Comparison of ENCODE assay signal across 16 cellular contexts in the genomic region with DNA sequence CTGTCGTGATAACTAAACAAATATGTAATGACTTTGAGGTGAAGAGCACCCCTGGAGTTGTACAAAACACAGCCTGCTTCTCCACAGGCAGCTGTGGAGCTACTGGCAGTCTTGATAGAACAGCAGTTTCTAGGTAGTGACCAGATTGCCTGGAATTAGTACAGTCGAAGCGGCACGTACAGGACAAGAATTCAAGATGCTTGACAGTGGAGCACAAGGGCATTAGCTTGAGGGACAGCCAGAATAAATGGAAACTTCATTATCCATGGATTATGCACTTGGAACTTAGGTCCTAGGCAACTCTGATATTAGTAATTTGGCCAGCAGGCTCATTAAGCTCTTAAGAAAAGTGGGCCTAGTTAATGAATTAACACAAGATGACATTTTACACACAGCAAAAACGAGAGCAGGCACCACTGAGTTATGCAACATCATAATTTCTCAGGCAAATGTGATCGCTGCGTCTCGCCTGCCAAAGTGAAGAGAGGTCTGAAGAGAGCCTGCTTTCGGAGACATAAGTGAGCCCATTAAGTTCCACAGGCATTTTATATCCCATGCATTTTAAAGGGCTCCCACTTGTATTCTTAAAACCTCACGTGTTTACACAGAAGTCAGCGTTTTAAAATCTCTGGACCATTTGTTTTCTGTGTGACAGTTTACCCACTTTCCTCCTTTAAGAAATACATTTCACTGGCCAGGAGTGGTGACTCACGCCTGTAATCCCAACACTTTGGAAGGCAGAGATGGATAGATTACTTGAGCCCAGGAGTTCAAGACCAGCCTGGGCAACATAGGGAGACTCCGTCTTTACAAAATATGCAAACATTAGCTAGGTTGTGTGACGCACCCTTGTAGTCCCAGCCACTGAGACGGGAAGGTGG.
DNase-seq lines count a peak whose midpoint lies in the region; ATAC-seq and TF ChIP-seq lines count a peak whose summit lies in the region.
"Had no signal": no experiment of that assay in that cellular context is flagged by ENCODE, and none has a peak within 500 bp of the region (broad histone marks: within the 10 kb centered on the region; RNA-seq: fewer than 3 reads in every experiment).

No MANE protein-coding gene starts in this region.

- H3K23ac ChIP-seq in IMR-90 (ENCODE audit: low read depth, low read length) = no peak overlapping the region

- TF ChIP-seq POLR2A in IMR-90 (IDR thresholded peaks at IDR 0.05; ENCODE audit: low read depth, low read length) = no peak
- no peak for TF ChIP-seq POLR2A in gastroesophageal sphincter (IDR thresholded peaks at IDR 0.05)

- no peaks in the 10 kb centered on the region for H3K9me1 ChIP-seq in IMR-90 (ENCODE audit: insufficient read depth, low read length)

- TF ChIP-seq CTCF in IMR-90 (conservative IDR thresholded peaks at IDR 0.05; ENCODE audit: low read depth, low read length) = no peak
- TF ChIP-seq CTCF in gastroesophageal sphincter (IDR thresholded peaks at IDR 0.05) = no peak

- no peak overlapping the region for H2AK5ac ChIP-seq in IMR-90 (ENCODE audit: low read depth, low read length)

- H2AK9ac ChIP-seq in IMR-90 (replicated peaks; ENCODE audit: low read depth, low read length, poor library complexity) = no peak overlapping the region

- H4K91ac ChIP-seq in IMR-90 (ENCODE audit: insufficient read depth, low read depth, low read length) = no peak overlapping the region

- no peak overlapping the region for H4K8ac ChIP-seq in IMR-90 (ENCODE audit: low read depth in 2 of 2, low read length in 2 of 2)

- no peak overlapping the region for H2BK5ac ChIP-seq in IMR-90 (ENCODE audit: low read depth, low read length, poor library complexity, severe bottlenecking)

- no peak overlapping the region for H3K4ac ChIP-seq in IMR-90 (ENCODE audit: low read depth, low read length)

- H3K79me1 ChIP-seq in IMR-90 (ENCODE audit: low read depth in 1 of 2, low read length in 2 of 2) = no peaks in the 10 kb centered on the region

- TF ChIP-seq RAD21 in IMR-90 (IDR thresholded peaks at IDR 0.05; ENCODE audit: low read length) = no peak

- WGBS in IMR-90 (ENCODE audit: extremely low coverage in 2 of 2, insufficient read length in 1 of 2), 2 experiments = 68% methylated on average over 4 of the region's 15 CpGs; no CpG with 5 or more reads in 1 of the 2 experiments
- 24 to 36% methylated on average over 13 to 14 of the region's 15 CpGs for WGBS in gastroesophageal sphincter (ENCODE audit: low coverage in 1 of 2), 2 donors

- H3K9ac ChIP-seq in IMR-90 (ENCODE audit: low read depth, low read length) = no peak overlapping the region

- H3K27ac ChIP-seq in IMR-90 (ENCODE audit: insufficient read depth, low read length) = no peak overlapping the region
- H3K27ac ChIP-seq in gastroesophageal sphincter = peak overlapping the region in 2 of 4 donors; percentile 3 to 53
- H3K27ac ChIP-seq: vagina had no signal

- POLR2A ChIA-PET in IMR-90 (lab: Charles Lee; ENCODE audit: unreplicated experiment) = no interaction called here

- H2BK20ac ChIP-seq in IMR-90 (ENCODE audit: low read depth, low read length) = no peak overlapping the region

- CTCF ChIA-PET in IMR-90 (lab: Yijun Ruan, JAX) = no interaction called here

- no peak overlapping the region for H2BK120ac ChIP-seq in IMR-90 (ENCODE audit: low read depth, low read length)

- H3K4me3 ChIP-seq in IMR-90 (ENCODE audit: insufficient read depth, low read depth, low read length) (no peak overlapping the region), gastroesophageal sphincter (no peak overlapping the region)
- H3K4me3 ChIP-seq: vagina had no signal

- no peak overlapping the region for H3K14ac ChIP-seq in IMR-90 (replicated peaks; ENCODE audit: low read depth, low read length)

- no peak overlapping the region for H3K4me2 ChIP-seq in IMR-90 (ENCODE audit: low read depth, low read length)

- H3K18ac ChIP-seq in IMR-90 (ENCODE audit: low read depth, low read length) = no peak overlapping the region

- peak; percentile 48 for ATAC-seq in IMR-90 (ENCODE audit: low read depth)
- ATAC-seq in gastroesophageal sphincter = peak; percentile 60
- ATAC-seq in HG03196 (IDR thresholded peaks at IDR 0.05; ENCODE audit: unreplicated experiment) = no peak
- ATAC-seq: HepG2 had no signal

- H3K56ac ChIP-seq in IMR-90 (ENCODE audit: extremely low read depth, insufficient read depth, low read length) = no peak overlapping the region

- peaks cover 3% of the 10 kb centered on the region; the same call in 1 of the 2 replicates for H3K9me3 ChIP-seq in IMR-90 (ENCODE audit: control insufficient read depth, insufficient read depth, low read length)
- H3K9me3 ChIP-seq in gastroesophageal sphincter = peaks cover 0 to 12% (median 0%) of the 10 kb centered on the region in 3 donors

- in situ Hi-C loops in IMR-90 (cut with MboI; ENCODE audit: low sequenced_read_pairs) = no loop called here

- no TSS peak for BruUV-seq in IMR-90 (replicated peaks; lab: Mats Ljungman, UMichigan)

- no peak overlapping the region for H4K5ac ChIP-seq in IMR-90 (ENCODE audit: low read depth, low read length)

- intact Hi-C loops in IMR-90 (cut with micrococcal nuclease) = no loop called here

- no peak overlapping the region for H2BK15ac ChIP-seq in IMR-90 (ENCODE audit: low read depth, low read length)

- dilution Hi-C loops in IMR-90 (cut with HindIII; ENCODE audit: low sequenced_read_pairs, unreplicated experiment) = no loop called here

- H2AFZ ChIP-seq in IMR-90 (replicated peaks; ENCODE audit: low read length, poor library complexity) = no peak overlapping the region

- H4K20me1 ChIP-seq in IMR-90 (ENCODE audit: insufficient read depth, low read length) = no peaks in the 10 kb centered on the region

- H3K4me1 ChIP-seq in IMR-90 (ENCODE audit: control insufficient read depth, insufficient read depth, low read length) (no peaks in the 10 kb centered on the region), gastroesophageal sphincter (peaks cover 0 to 15% (median 0%) of the 10 kb centered on the region in 3 donors)

- H3K27me3 ChIP-seq in IMR-90 (ENCODE audit: control insufficient read depth, insufficient read depth, low read length) = no peaks in the 10 kb centered on the region
- H3K27me3 ChIP-seq in gastroesophageal sphincter = no peaks in the 10 kb centered on the region
- H3K27me3 ChIP-seq: vagina had no signal

- TF ChIP-seq EP300 in gastroesophageal sphincter (IDR thresholded peaks at IDR 0.05) = no peak

- H3K36me3 ChIP-seq in IMR-90 (ENCODE audit: control insufficient read depth, insufficient read depth, low read length) (no peaks in the 10 kb centered on the region), gastroesophageal sphincter (no peaks in the 10 kb centered on the region)
- H3K36me3 ChIP-seq: vagina had no signal

- DNase-seq in IMR-90 = peak; percentile 38
- peak; percentile 97 for DNase-seq in NCI-H524 treated with DMSO at 0.1 percent for 48 hours (lab: John Stamatoyannopoulos, UW)
- DNase-seq in stromal cell of bone marrow (ENCODE audit: low read depth) = peak; percentile 6
- DNase-seq in activated CD8-positive, alpha-beta memory T cell treated with anti-CD3 and anti-CD28 coated beads, Interleukin-2, amount 50 U/mL, for 48 hours = no peak
- no peak for DNase-seq in CD1c-positive myeloid dendritic cell (ENCODE audit: extremely low spot score)
- DNase-seq: activated CD4-positive, alpha-beta T cell treated with anti-CD3 and anti-CD28 coated beads, Interleukin-2, amount 50 U/mL, for 4 hours; CD4-positive, CD25-positive, alpha-beta regulatory T cell; effector CD4-positive, alpha-beta T cell; EL; NCI-H1048; SHP77 treated with DMSO at 0.1 percent for 48 hours; T-helper 9 cell had no signal

TF ChIP-seq in IMR-90, 13 proteins besides CTCF, POLR2A, EP300 and RAD21:
- TF ChIP-seq NFE2L2 (IDR thresholded peaks at IDR 0.05; ENCODE audit: low read depth, low read length) = no peak
- TF ChIP-seq FOS (IDR thresholded peaks at IDR 0.05; ENCODE audit: low read depth, low read length) = no peak

Comparison
In these comparisons a context has a peak if more than half of its experiments do, and no peak if none do; other contexts are left out.
1. DNase-seq: peak in IMR-90 (single experiment), NCI-H524 treated with DMSO at 0.1 percent for 48 hours (single experiment) and stromal cell of bone marrow (single experiment); none in activated CD8-positive, alpha-beta memory T cell treated with anti-CD3 and anti-CD28 coated beads, Interleukin-2, amount 50 U/mL, for 48 hours (single experiment) and CD1c-positive myeloid dendritic cell (single experiment).